Comparison of ENCODE assay signal across 8 cellular contexts in genomic region chr16:67966549-67967182, GRCh38. TPM values are rescaled to one million over a fixed set of nuclear protein-coding genes. Genes with fewer than 3 reads are reported as not detected.
A peak's percentile ranks its signal among the peaks of the same experiment; 100 is the strongest.
DNase-seq lines count a peak whose midpoint lies in the region; ATAC-seq and TF ChIP-seq lines count a peak whose summit lies in the region.

No MANE protein-coding gene starts in this region.

- no peak overlapping the region for H3K27ac Mint-ChIP-seq in activated T-cell treated with anti-CD3 and anti-CD28 coated beads, Interleukin-2, amount 50 U/mL, for 72 hours
- H3K27ac Mint-ChIP-seq in stimulated activated effector memory CD8-positive, alpha-beta T cell treated with anti-CD3 and anti-CD28 coated beads, Interleukin-12 subunit alpha, Interleukin-12 subunit beta, amount 100 ng/mL, for 72 hours, result peak overlapping the region; percentile 74

- H3K4me3 Mint-ChIP-seq in activated T-cell treated with anti-CD3 and anti-CD28 coated beads, Interleukin-2, amount 50 U/mL, for 72 hours, result peak overlapping the region; percentile 82 to 99
- H3K4me3 Mint-ChIP-seq in stimulated activated effector memory CD8-positive, alpha-beta T cell treated with anti-CD3 and anti-CD28 coated beads, Interleukin-12 subunit alpha, Interleukin-12 subunit beta, amount 100 ng/mL, for 72 hours, result peak overlapping the region; percentile 92

- no peak overlapping the region for H3K4me3 ChIP-seq in WERI-Rb-1 (ENCODE audit: low read depth, low read length)

- no peak for ATAC-seq in activated T-cell treated with anti-CD3 and anti-CD28 coated beads, Interleukin-2, amount 50 U/mL, for 72 hours (replicated peaks in 1 of 2)
- peak; percentile 3 for ATAC-seq in left ventricle myocardium superior
- ATAC-seq in stimulated activated effector memory CD8-positive, alpha-beta T cell treated with anti-CD3 and anti-CD28 coated beads, Interleukin-12 subunit alpha, Interleukin-12 subunit beta, amount 100 ng/mL, for 72 hours, result no peak

- H3K4me1 Mint-ChIP-seq in activated T-cell treated with anti-CD3 and anti-CD28 coated beads, Interleukin-2, amount 50 U/mL, for 72 hours (ENCODE audit: low read depth), result peaks cover 29% of the 10 kb centered on the region
- peaks cover 33% of the 10 kb centered on the region for H3K4me1 Mint-ChIP-seq in stimulated activated effector memory CD8-positive, alpha-beta T cell treated with anti-CD3 and anti-CD28 coated beads, Interleukin-12 subunit alpha, Interleukin-12 subunit beta, amount 100 ng/mL, for 72 hours

- no peak for DNase-seq in activated T-cell treated with anti-CD3 and anti-CD28 coated beads, Interleukin-2, amount 50 U/mL, for 72 hours
- DNase-seq in activated T-cell treated with anti-CD3 and anti-CD28 coated beads, Interleukin-2, amount 50 U/mL, for 48 hours, result no peak
- DNase-seq in WERI-Rb-1, result peak; percentile 49
- peak; percentile 60 for DNase-seq in left ventricle myocardium superior
- DNase-seq in stimulated activated effector memory CD8-positive, alpha-beta T cell treated with anti-CD3 and anti-CD28 coated beads, Interleukin-12 subunit alpha, Interleukin-12 subunit beta, amount 100 ng/mL, for 72 hours (ENCODE audit: low spot score in 2 of 2), result no peak
- DNase-seq in GM20000 (ENCODE audit: low spot score), result no peak
- DNase-seq in NCI-H1092 treated with DMSO at 0.1 percent for 48 hours (lab: John Stamatoyannopoulos, UW), result no peak
- DNase-seq in central memory CD4-positive, alpha-beta T cell, result no peak

- peak overlapping the region; percentile 62 for H3K27ac ChIP-seq in WERI-Rb-1

- no peaks in the 10 kb centered on the region for H3K27me3 Mint-ChIP-seq in activated T-cell treated with anti-CD3 and anti-CD28 coated beads, Interleukin-2, amount 50 U/mL, for 72 hours (ENCODE audit: low read depth)

- H3K9me3 Mint-ChIP-seq in activated T-cell treated with anti-CD3 and anti-CD28 coated beads, Interleukin-2, amount 50 U/mL, for 72 hours, result no peaks in the 10 kb centered on the region
- no peaks in the 10 kb centered on the region for H3K9me3 Mint-ChIP-seq in stimulated activated effector memory CD8-positive, alpha-beta T cell treated with anti-CD3 and anti-CD28 coated beads, Interleukin-12 subunit alpha, Interleukin-12 subunit beta, amount 100 ng/mL, for 72 hours

- H3K9me3 ChIP-seq in WERI-Rb-1 (ENCODE audit: severe bottlenecking), result no peaks in the 10 kb centered on the region

- H3K36me3 ChIP-seq in WERI-Rb-1, result no peaks in the 10 kb centered on the region; the same call in none of the 2 replicates

- H3K27me3 ChIP-seq in WERI-Rb-1 (ENCODE audit: insufficient read depth, low read depth, severe bottlenecking), result no peaks in the 10 kb centered on the region

- TF ChIP-seq CTCF in WERI-Rb-1 (IDR thresholded peaks at IDR 0.05; ENCODE audit: low read depth, low read length), result no peak
- no peak for TF ChIP-seq CTCF in GM20000 (IDR thresholded peaks at IDR 0.05; ENCODE audit: extremely low read depth, missing control alignments)

- peaks cover 8% of the 10 kb centered on the region in 2 donors for H3K36me3 Mint-ChIP-seq in activated T-cell treated with anti-CD3 and anti-CD28 coated beads, Interleukin-2, amount 50 U/mL, for 72 hours (ENCODE audit: insufficient read depth in 2 of 2)
- H3K36me3 Mint-ChIP-seq in stimulated activated effector memory CD8-positive, alpha-beta T cell treated with anti-CD3 and anti-CD28 coated beads, Interleukin-12 subunit alpha, Interleukin-12 subunit beta, amount 100 ng/mL, for 72 hours, result peaks cover 17% of the 10 kb centered on the region

- intact Hi-C loops in left ventricle myocardium superior (cut with micrococcal nuclease), result no loop called here

RNA-seq across cellular contexts. Expression of gene SLC12A4, which starts 1.8 kb away (rescaled TPM):
- total RNA-seq in activated T-cell treated with anti-CD3 and anti-CD28 coated beads, Interleukin-2, amount 50 U/mL, for 72 hours, result 10 to 100 TPM; 32.6 to 34.7 TPM
- total RNA-seq in left ventricle myocardium superior, result 95.5 TPM

RNA-seq across cellular contexts. Expression of gene DPEP3, which starts 13.6 kb away (rescaled TPM):
- under 1 TPM; 0.12 to 0.16 TPM for total RNA-seq in activated T-cell treated with anti-CD3 and anti-CD28 coated beads, Interleukin-2, amount 50 U/mL, for 72 hours
- total RNA-seq in left ventricle myocardium superior, result not detected

RNA-seq across cellular contexts. Expression of gene LCAT, which starts 22.7 kb away (rescaled TPM):
- total RNA-seq in activated T-cell treated with anti-CD3 and anti-CD28 coated beads, Interleukin-2, amount 50 U/mL, for 72 hours, result 10 to 100 TPM; 12.3 to 20.1 TPM
- total RNA-seq in left ventricle myocardium superior, result 21.9 TPM

RNA-seq across cellular contexts. Expression of gene PSMB10, which starts 30.0 kb away (rescaled TPM):
- 100 to 1,000 TPM; 169 to 184 TPM for total RNA-seq in activated T-cell treated with anti-CD3 and anti-CD28 coated beads, Interleukin-2, amount 50 U/mL, for 72 hours
- 54.1 TPM for total RNA-seq in left ventricle myocardium superior

RNA-seq across cellular contexts. Expression of gene DPEP2, which starts 32.6 kb away (rescaled TPM):
- 10 to 100 TPM; 11.4 to 11.6 TPM for total RNA-seq in activated T-cell treated with anti-CD3 and anti-CD28 coated beads, Interleukin-2, amount 50 U/mL, for 72 hours
- 2.2 TPM for total RNA-seq in left ventricle myocardium superior

Comparison
In these comparisons a context has a peak if more than half of its experiments do, and no peak if none do; other contexts are left out.
1. DNase-seq: peak in WERI-Rb-1 (single experiment) and left ventricle myocardium superior (single experiment); none in activated T-cell treated with anti-CD3 and anti-CD28 coated beads, Interleukin-2, amount 50 U/mL, for 72 hours (0 of 2), activated T-cell treated with anti-CD3 and anti-CD28 coated beads, Interleukin-2, amount 50 U/mL, for 48 hours (0 of 2), stimulated activated effector memory CD8-positive, alpha-beta T cell treated with anti-CD3 and anti-CD28 coated beads, Interleukin-12 subunit alpha, Interleukin-12 subunit beta, amount 100 ng/mL, for 72 hours (0 of 2), GM20000 (single experiment), NCI-H1092 treated with DMSO at 0.1 percent for 48 hours (single experiment) and central memory CD4-positive, alpha-beta T cell (single experiment).